17 cellular contexts compared by ENCODE assay signal in genomic region chr15:85766007-85766831, GRCh38. TPM values are rescaled to one million over a fixed set of nuclear protein-coding genes. Genes with fewer than 3 reads are reported as not detected.
DNase-seq lines count a peak whose midpoint lies in the region; ATAC-seq, FAIRE-seq and TF ChIP-seq lines count a peak whose summit lies in the region.
"Had no signal": no experiment of that assay in that cellular context is flagged by ENCODE, and none has a peak within 500 bp of the region (broad histone marks: within the 10 kb centered on the region; RNA-seq: fewer than 3 reads in every experiment).

No MANE protein-coding gene starts in this region.

- WGBS in A549 (ENCODE audit: missing lambda C conversion rate) = 91% methylated on average over 18 of the region's 24 CpGs
- no CpG with 5 or more reads among the region's 24 CpGs for WGBS in neuronal stem cell (ENCODE audit: extremely low coverage in 2 of 2, insufficient read length in 2 of 2, insufficient replicate concordance in 1 of 2), 2 donors

- no peak overlapping the region for H4K8ac ChIP-seq in neuronal stem cell (ENCODE audit: low read depth, low read length)

- H3K27ac ChIP-seq in A549 (no peak overlapping the region), neuronal stem cell (replicated peaks; ENCODE audit: low read length) (peak overlapping the region; percentile 3)
- H3K27ac ChIP-seq: epithelial cell of prostate, uterus had no signal

- no peak for FAIRE-seq in A549 (lab: Jason Lieb, UNC)
- peak; percentile 71 for FAIRE-seq in RCC 7860 (lab: Jason Lieb, UNC)
- FAIRE-seq: colon, K562, keratinocyte had no signal

- TF ChIP-seq CTCF in A549 (IDR thresholded peaks at IDR 0.05) = no peak

- H3K4me1 ChIP-seq in A549 (no peaks in the 10 kb centered on the region), neuronal stem cell (ENCODE audit: control insufficient read depth in 2 of 2, insufficient read depth in 1 of 2, low read depth in 1 of 2, low read length in 2 of 2) (peaks cover 0 to 14% of the 10 kb centered on the region in 2 donors), HAP-1 (no peaks in the 10 kb centered on the region)
- H3K4me1 ChIP-seq: uterus had no signal

- no peak overlapping the region for H2BK15ac ChIP-seq in neuronal stem cell (ENCODE audit: low read length)

- no peak overlapping the region for H2AFZ ChIP-seq in neuronal stem cell (ENCODE audit: low read length)

- H3K36me3 ChIP-seq in neuronal stem cell (replicated peaks in 1 of 2; ENCODE audit: control insufficient read depth in 2 of 2, insufficient read depth in 2 of 2, low read length in 2 of 2) = peaks cover 20 to 83% of the 10 kb centered on the region in 2 donors
- H3K36me3 ChIP-seq in HAP-1 (replicated peaks) = peaks cover 20% of the 10 kb centered on the region
- H3K36me3 ChIP-seq: uterus had no signal

- no peak overlapping the region for H3K23ac ChIP-seq in neuronal stem cell (ENCODE audit: low read depth, low read length, poor library complexity)

- peak; percentile 10 to 16; a peak in 3 of 6 replicates for ATAC-seq in A549
- ATAC-seq: CD8-positive, alpha-beta T cell; K562; mucosa of descending colon had no signal

- H3K4me2 ChIP-seq in A549 (no peak overlapping the region), neuronal stem cell (ENCODE audit: insufficient read depth, low read length, poor library complexity, severe bottlenecking) (no peak overlapping the region)

- no peak overlapping the region for H3K4me3 ChIP-seq in A549
- no peak overlapping the region for H3K4me3 ChIP-seq in neuronal stem cell (ENCODE audit: low read length in 2 of 2)
- H3K4me3 ChIP-seq in HAP-1 = no peak overlapping the region
- H3K4me3 ChIP-seq: K562, mucosa of descending colon, stomach, uterus had no signal

- H3K4ac ChIP-seq in neuronal stem cell (ENCODE audit: low read length) = no peak overlapping the region

- H3K9me3 ChIP-seq in A549 (no peaks in the 10 kb centered on the region), neuronal stem cell (replicated peaks in 1 of 2; ENCODE audit: control insufficient read depth in 2 of 2, insufficient read depth in 1 of 2, low read depth in 1 of 2, low read length in 2 of 2) (peaks cover 6 to 21% of the 10 kb centered on the region in 2 donors), HAP-1 (no peaks in the 10 kb centered on the region)
- H3K9me3 ChIP-seq: mucosa of descending colon, stomach, uterus had no signal

- H2AK5ac ChIP-seq in neuronal stem cell (ENCODE audit: low read depth, low read length) = peak overlapping the region; percentile 96

- peak overlapping the region; percentile 92 for H3K18ac ChIP-seq in neuronal stem cell (ENCODE audit: low read length)

- peak overlapping the region; percentile 81 for H2BK12ac ChIP-seq in neuronal stem cell (ENCODE audit: low read length)

- H3K27me3 ChIP-seq in neuronal stem cell (ENCODE audit: control insufficient read depth in 3 of 3, insufficient read depth in 3 of 3, low read depth in 1 of 3, low read length in 3 of 3) = no peaks in the 10 kb centered on the region
- H3K27me3 ChIP-seq in HAP-1 (ENCODE audit: low read depth) = no peaks in the 10 kb centered on the region
- H3K27me3 ChIP-seq: stomach, uterus had no signal

- peaks cover 21% of the 10 kb centered on the region for H3K79me1 ChIP-seq in neuronal stem cell (ENCODE audit: low read depth, low read length)

- no peak overlapping the region for H2BK120ac ChIP-seq in neuronal stem cell (ENCODE audit: low read depth, low read length)

- TF ChIP-seq EP300 in A549 (IDR thresholded peaks at IDR 0.05) = no peak

- TF ChIP-seq POLR2A in A549 (IDR thresholded peaks at IDR 0.05; ENCODE audit: low read length) = no peak

- in situ Hi-C loops in HAP-1 (cut with MboI; ENCODE audit: low sequenced_read_pairs) = no loop called here

- peak overlapping the region; percentile 12 for H3K9ac ChIP-seq in neuronal stem cell (ENCODE audit: low read depth, low read length, poor library complexity)

- H2BK5ac ChIP-seq in neuronal stem cell (ENCODE audit: low read length) = peak overlapping the region; percentile 60

- no peak for DNase-seq in A549 (ENCODE audit: low read depth in 1 of 2, low spot score in 1 of 2)
- DNase-seq in RCC 7860 (ENCODE audit: low spot score) = peak; percentile 37
- DNase-seq in glomerular visceral epithelial cell (ENCODE audit: extremely low spot score) = peak; percentile 53
- no peak for DNase-seq in neuronal stem cell (ENCODE audit: low spot score)
- no peak for DNase-seq in stimulated activated CD4-positive, alpha-beta T cell treated with anti-CD3 and anti-CD28 coated beads, Interleukin-15, amount 100 ng/mL, for 24 hours
- DNase-seq in HAP-1 (ENCODE audit: low spot score in 2 of 2) = no peak
- no peak for DNase-seq in SHP77 (lab: John Stamatoyannopoulos, UW)
- no peak for DNase-seq in AML-193 (lab: John Stamatoyannopoulos, UW)
- DNase-seq: CD8-positive, alpha-beta T cell; mucosa of descending colon; NCI-H774; stomach; uterus had no signal

- POLR2A ChIA-PET in A549 (lab: Yijun Ruan, JAX) = no interaction called here

- H3K14ac ChIP-seq in neuronal stem cell (ENCODE audit: low read length) = peak overlapping the region; percentile 17

- no peak for TF ChIP-seq RAD21 in A549 (conservative IDR thresholded peaks at IDR 0.05 in 1 of 2, IDR thresholded peaks at IDR 0.05 in 1 of 2)

- H4K91ac ChIP-seq in neuronal stem cell (ENCODE audit: low read depth, low read length, poor library complexity) = no peak overlapping the region

- CTCF ChIA-PET in A549 (lab: Yijun Ruan, JAX) = interaction anchor here (1.1 to 4.9 kb wide), 6 partner anchors 8 to 92 kb away, joined by 3 to 27 read pairs (median 4); no protein-coding TSS in a partner anchor

TF ChIP-seq in A549, 52 proteins besides CTCF, POLR2A, EP300 and RAD21:
- TF ChIP-seq FOSL2 (IDR thresholded peaks at IDR 0.05) (no peak), FOSL2 (CRISPR knock-in tag; IDR thresholded peaks at IDR 0.05) (no peak), REST (IDR thresholded peaks at IDR 0.05) (no peak), BHLHE40 (IDR thresholded peaks at IDR 0.05; ENCODE audit: low read depth, low read length) (no peak), ZSCAN20 (CRISPR knock-in tag; IDR thresholded peaks at IDR 0.05) (no peak), HOXA7 (CRISPR knock-in tag; IDR thresholded peaks at IDR 0.05) (no peak), SMC3 (IDR thresholded peaks at IDR 0.05) (no peak), RARB (CRISPR knock-in tag; IDR thresholded peaks at IDR 0.05) (no peak), TP53 (CRISPR knock-in tag; IDR thresholded peaks at IDR 0.05) (no peak), CHD4 (IDR thresholded peaks at IDR 0.05; ENCODE audit: borderline replicate concordance) (no peak), MAZ (IDR thresholded peaks at IDR 0.05; ENCODE audit: borderline replicate concordance, low read depth, low read length) (no peak), ZFP36 (IDR thresholded peaks at IDR 0.05; ENCODE audit: borderline replicate concordance, partially characterized antibody) (no peak)
- TF ChIP-seq, protein P1, sequence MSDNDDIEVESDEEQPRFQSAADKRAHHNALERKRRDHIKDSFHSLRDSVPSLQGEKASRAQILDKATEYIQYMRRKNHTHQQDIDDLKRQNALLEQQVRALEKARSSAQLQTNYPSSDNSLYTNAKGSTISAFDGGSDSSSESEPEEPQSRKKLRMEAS (IDR thresholded peaks at IDR 0.05) = no peak

RNA-seq across cellular contexts. Expression of gene KLHL25, which starts 28.5 kb away (rescaled TPM):
- polyA plus RNA-seq in A549 (2011; rRNA removed) (3.2 and 4.0 TPM in 2 replicates), A549 (2017; fragmentation: RNase III; extraction: RNeasy Plus Mini Kit Qiagen cat#74134 plus additional on column Dnase treatment) (4.6 to 6.1 TPM (median 5.6 TPM) in 3 replicates)
- 6.8 and 8.5 TPM in 2 replicates for polyA plus RNA-seq in A549 (2012; cell fraction: cytosol; rRNA removed)
- polyA plus RNA-seq in A549 (2012; cell fraction: nucleus; rRNA removed) = 18.2 and 22.8 TPM in 2 replicates
- polyA minus RNA-seq in A549 (2011; rRNA and poly(A)+ RNA removed) = 4.0 and 6.4 TPM in 2 replicates
- polyA plus RNA-seq in neuronal stem cell (2013, experiment 1 of 2) = 5.8 TPM
- 5.8 TPM for polyA plus RNA-seq in neuronal stem cell (2013, experiment 2 of 2)

Comparison
In these comparisons a context has a peak if more than half of its experiments do, and no peak if none do; other contexts are left out.
1. DNase-seq: peak in RCC 7860 (single experiment) and glomerular visceral epithelial cell (single experiment); none in A549 (0 of 2), neuronal stem cell (single experiment), stimulated activated CD4-positive, alpha-beta T cell treated with anti-CD3 and anti-CD28 coated beads, Interleukin-15, amount 100 ng/mL, for 24 hours (single experiment), HAP-1 (0 of 2), SHP77 (0 of 2) and AML-193 (0 of 2).